ENCODE assay signal across 1 cellular context in the genomic region with DNA sequence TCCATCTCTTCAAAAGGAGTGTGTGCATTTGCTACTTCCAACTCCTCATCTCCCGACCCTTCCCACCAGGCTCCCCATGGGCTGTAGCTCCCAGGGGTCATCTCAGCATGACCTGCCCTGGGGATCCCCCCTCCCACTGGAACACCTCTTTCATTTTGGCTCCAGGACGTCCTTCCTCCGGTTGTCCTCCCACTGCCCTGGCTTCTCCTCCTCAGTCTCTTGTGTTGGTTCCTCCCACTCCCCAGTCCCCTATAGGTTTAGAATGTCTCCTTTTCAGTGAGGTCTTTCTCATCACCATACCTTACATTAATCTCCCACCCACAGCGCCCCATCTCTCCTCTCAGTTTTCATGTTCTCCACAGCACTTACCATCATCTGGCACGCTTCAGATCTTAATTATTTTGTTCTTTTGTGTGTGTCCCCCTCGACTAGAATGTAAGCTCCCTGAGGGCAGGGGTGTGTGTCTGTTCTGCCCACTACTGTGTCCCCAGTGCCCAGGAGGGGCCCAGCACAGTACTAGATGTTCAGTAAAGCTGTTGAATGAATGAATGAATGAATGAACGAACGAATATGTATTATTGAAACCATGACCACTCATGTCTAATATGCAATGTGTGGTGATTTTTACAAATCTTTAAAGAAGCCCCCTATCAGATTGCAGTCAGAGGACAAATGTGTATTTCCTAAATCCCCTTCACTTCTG.
TF ChIP-seq lines count a peak whose summit lies in the region.

No MANE protein-coding gene starts in this region.

TF ChIP-seq in HEK293, 187 proteins besides CTCF, POLR2A, EP300 and RAD21:
- TF ChIP-seq ZNF658 (tag by site-specific recombination; IDR thresholded peaks at IDR 0.05) (no peak), HOXC10 (CRISPR knock-in tag; IDR thresholded peaks at IDR 0.05) (no peak), ZFHX2 (tag by site-specific recombination; conservative IDR thresholded peaks at IDR 0.05) (peak; percentile 76), EGR2 (tag by site-specific recombination; IDR thresholded peaks at IDR 0.05; ENCODE audit: low read depth) (peak; percentile 94)
